Comparison of ENCODE assay signal across 32 cellular contexts in genomic region chr14:75742867-75743266, GRCh38.
DNase-seq lines count a peak whose midpoint lies in the region; ATAC-seq, FAIRE-seq and TF ChIP-seq lines count a peak whose summit lies in the region.
"Had no signal": no experiment of that assay in that cellular context is flagged by ENCODE, and none has a peak within 500 bp of the region (broad histone marks: within the 10 kb centered on the region; RNA-seq: fewer than 3 reads in every experiment).

No MANE protein-coding gene starts in this region.

- no peak for DNase-seq in body of pancreas
- DNase-seq in endothelial cell of umbilical vein (ENCODE audit: low read depth, low spot score): peak; percentile 32
- no peak for DNase-seq in pancreas
- no peak for DNase-seq in SKM-1 (lab: John Stamatoyannopoulos, UW; ENCODE audit: unreplicated experiment)
- no peak for DNase-seq in DMS153 (lab: John Stamatoyannopoulos, UW)
- no peak for DNase-seq in left lung
- DNase-seq: 8988T; ACHN; AML-193; BE2C; C1 segment of cervical spinal cord; Caco-2; Calu3; CD4-positive, alpha-beta memory T cell; CD4-positive, alpha-beta T cell; CD4-positive, CD25-positive, alpha-beta regulatory T cell; CD8-positive, alpha-beta memory T cell; CD8-positive, alpha-beta T cell; COR-L47; DMS 273 treated with DMSO at 0.1 percent for 48 hours; DMS53; DMS79; DMS79 treated with DMSO at 0.1 percent for 48 hours; DND-41; EL had no signal

- no peak overlapping the region for H3K4me2 ChIP-seq in endothelial cell of umbilical vein (ENCODE audit: insufficient read depth, low read length)
- H3K4me2 ChIP-seq: A549; BLaER1; BLaER1 treated with 17β-estradiol and CSF1 and Interleukin-3, amounts not matched to agents 10 nM and 100 nM had no signal

- 9 to 25% methylated on average over 2 of the region's 2 CpGs for WGBS in body of pancreas, 2 donors
- 16 to 24% methylated on average over 2 of the region's 2 CpGs for WGBS in pancreas, 2 donors

- H3K36me3 ChIP-seq in body of pancreas (replicated peaks in 1 of 2; ENCODE audit: insufficient read depth in 1 of 2, low read depth in 2 of 2) (peaks cover 0 to 2% of the 10 kb centered on the region in 2 donors), endothelial cell of umbilical vein (ENCODE audit: control insufficient read depth in 2 of 2, extremely low read depth in 1 of 2, insufficient read depth in 2 of 2, low read length in 2 of 2) (peaks cover 2 to 9% of the 10 kb centered on the region in 2 experiments), pancreas (no peaks in the 10 kb centered on the region), left lung (peaks cover 0 to 43% of the 10 kb centered on the region in 2 donors)

- H3K27me3 ChIP-seq in body of pancreas (no peaks in the 10 kb centered on the region), endothelial cell of umbilical vein (ENCODE audit: control insufficient read depth in 2 of 2, insufficient read depth in 2 of 2, low read length in 2 of 2) (no peaks in the 10 kb centered on the region), pancreas (no peaks in the 10 kb centered on the region), left lung (no peaks in the 10 kb centered on the region)
- H3K27me3 ChIP-seq: BE2C; BLaER1; BLaER1 treated with 17β-estradiol and CSF1 and Interleukin-3, amounts not matched to agents 10 nM and 100 nM had no signal

- TF ChIP-seq CTCF in body of pancreas (IDR thresholded peaks at IDR 0.05): no peak
- no peak for TF ChIP-seq CTCF in endothelial cell of umbilical vein (IDR thresholded peaks at IDR 0.05; ENCODE audit: extremely low read depth in 1 of 2, insufficient read depth in 1 of 2, low read depth in 1 of 2, low read length in 2 of 2)
- no peak for TF ChIP-seq CTCF in pancreas (IDR thresholded peaks at IDR 0.05)
- TF ChIP-seq CTCF in left lung (IDR thresholded peaks at IDR 0.05): no peak

- H3K4me3 ChIP-seq in body of pancreas (no peak overlapping the region), endothelial cell of umbilical vein (replicated peaks in 1 of 3; ENCODE audit: insufficient read depth in 1 of 3, low read depth in 1 of 3, low read length in 3 of 3) (no peak overlapping the region), pancreas (no peak overlapping the region), left lung (no peak overlapping the region)
- H3K4me3 ChIP-seq: A549; BLaER1; BLaER1 treated with 17β-estradiol and CSF1 and Interleukin-3, amounts not matched to agents 10 nM and 100 nM had no signal

- H3K4me1 ChIP-seq in body of pancreas (peaks cover 28% of the 10 kb centered on the region), endothelial cell of umbilical vein (ENCODE audit: control insufficient read depth, extremely low read depth, insufficient read depth, low read length) (no peaks in the 10 kb centered on the region), pancreas (peaks cover 6 to 43% (median 19%) of the 10 kb centered on the region in 3 donors), left lung (no peaks in the 10 kb centered on the region)
- H3K4me1 ChIP-seq: BE2C, BLaER1, Caco-2 had no signal

- FAIRE-seq in endothelial cell of umbilical vein (lab: Jason Lieb, UNC): no peak
- FAIRE-seq in pancreas (lab: Jason Lieb, UNC): no peak
- FAIRE-seq: A204.1, A549, D721Med had no signal

- CTCF ChIA-PET in endothelial cell of umbilical vein (lab: Charles Lee): interaction anchor here (1.0 kb wide), 1 partner anchor 164 kb away, joined by 4 read pairs; no protein-coding TSS in a partner anchor

- H3K79me2 ChIP-seq in endothelial cell of umbilical vein (ENCODE audit: control insufficient read depth, insufficient read depth, low read length): no peaks in the 10 kb centered on the region

- dilution Hi-C loops in endothelial cell of umbilical vein (cut with MboI; ENCODE audit: extremely low pct_ligation_motif_present, low sequenced_read_pairs): no loop called here

- H4K20me1 ChIP-seq in endothelial cell of umbilical vein (replicated peaks; ENCODE audit: control insufficient read depth, extremely low read depth, insufficient read depth, low read length): no peaks in the 10 kb centered on the region
- H4K20me1 ChIP-seq: BLaER1; BLaER1 treated with 17β-estradiol and CSF1 and Interleukin-3, amounts not matched to agents 10 nM and 100 nM had no signal

- ATAC-seq in body of pancreas (peak; percentile 45), pancreas (peak in 3 of 4 donors; percentile 14 to 56 (median 51)), left lung (no peak)
- ATAC-seq: A549; CD8-positive, alpha-beta T cell had no signal

- H3K27ac ChIP-seq in body of pancreas (peak overlapping the region in 1 of 4 donors; percentile 34), endothelial cell of umbilical vein (ENCODE audit: insufficient read depth, low read depth, low read length) (no peak overlapping the region), pancreas (peak overlapping the region in 1 of 4 donors; percentile 0), left lung (no peak overlapping the region)
- H3K27ac ChIP-seq: 22Rv1; A549; BLaER1; BLaER1 treated with 17β-estradiol and CSF1 and Interleukin-3, amounts not matched to agents 10 nM and 100 nM; C4-2B had no signal

- TF ChIP-seq POLR2A in body of pancreas (IDR thresholded peaks at IDR 0.05) (no peak), endothelial cell of umbilical vein (IDR thresholded peaks at IDR 0.05; ENCODE audit: low read depth, low read length) (no peak)

- no peak overlapping the region for H3K9ac ChIP-seq in endothelial cell of umbilical vein (replicated peaks; ENCODE audit: extremely low read depth, insufficient read depth, low read length)
- H3K9ac ChIP-seq: BLaER1; BLaER1 treated with 17β-estradiol and CSF1 and Interleukin-3, amounts not matched to agents 10 nM and 100 nM had no signal

- no TSS peak for BruUV-seq in endothelial cell of umbilical vein (replicated peaks; lab: Mats Ljungman, UMichigan)

- no peaks in the 10 kb centered on the region for H3K9me1 ChIP-seq in endothelial cell of umbilical vein (replicated peaks; ENCODE audit: control insufficient read depth, extremely low read depth, insufficient read depth, low read length)

- intact Hi-C loops in body of pancreas (cut with DNase I) (no loop called here), endothelial cell of umbilical vein (cut with micrococcal nuclease) (no loop called here), pancreas (cut with DNase I) (no loop called here), left lung (cut with DNase I) (no loop called here)

- H3K9me3 ChIP-seq in body of pancreas: no peaks in the 10 kb centered on the region
- H3K9me3 ChIP-seq in endothelial cell of umbilical vein (replicated peaks; ENCODE audit: control insufficient read depth, insufficient read depth, low read length): no peaks in the 10 kb centered on the region
- no peaks in the 10 kb centered on the region for H3K9me3 ChIP-seq in pancreas
- H3K9me3 ChIP-seq in left lung: peaks cover 0 to 5% of the 10 kb centered on the region in 2 donors
- H3K9me3 ChIP-seq: BE2C had no signal

- H2AFZ ChIP-seq in endothelial cell of umbilical vein (ENCODE audit: low read depth, low read length): no peak overlapping the region

- POLR2A ChIA-PET in endothelial cell of umbilical vein (lab: Charles Lee): no interaction called here

TF ChIP-seq in endothelial cell of umbilical vein, 7 proteins besides CTCF, POLR2A, EP300 and RAD21:
- TF ChIP-seq JUN (IDR thresholded peaks at IDR 0.05; ENCODE audit: borderline replicate concordance, insufficient read depth, insufficient read length, low read depth): no peak
- no peak for TF ChIP-seq EZH2 (IDR thresholded peaks at IDR 0.05; ENCODE audit: borderline replicate concordance, low read depth, low read length, severe bottlenecking)
- TF ChIP-seq MAX (IDR thresholded peaks at IDR 0.05; ENCODE audit: insufficient read depth, insufficient read length): no peak
- TF ChIP-seq GATA2 (IDR thresholded peaks at IDR 0.05; ENCODE audit: insufficient read depth, insufficient read length, low read depth, low read length): no peak
- no peak for TF ChIP-seq POLR2AphosphoS5 (IDR thresholded peaks at IDR 0.05; ENCODE audit: insufficient read depth, low read depth, low read length)
- no peak for TF ChIP-seq FOS (IDR thresholded peaks at IDR 0.05; ENCODE audit: borderline replicate concordance, insufficient read depth, low read length)
- TF ChIP-seq MYC (IDR thresholded peaks at IDR 0.05; ENCODE audit: low read depth, low read length): no peak
TF ChIP-seq in endothelial cell of umbilical vein: peak in this region for 0.
